Comparison of ENCODE assay signal across 20 cellular contexts in genomic region chr3:58679451-58679850, GRCh38. TPM values are rescaled to one million over a fixed set of nuclear protein-coding genes. Genes with fewer than 3 reads are reported as not detected.
DNase-seq lines count a peak whose midpoint lies in the region; ATAC-seq and TF ChIP-seq lines count a peak whose summit lies in the region.
"Had no signal": no experiment of that assay in that cellular context is flagged by ENCODE, and none has a peak within 500 bp of the region (broad histone marks: within the 10 kb centered on the region; RNA-seq: fewer than 3 reads in every experiment).

No MANE protein-coding gene starts in this region.

- no peak overlapping the region for H3K9ac ChIP-seq in PC-3 (ENCODE audit: low read length)
- no peak overlapping the region for H3K9ac ChIP-seq in parathyroid adenoma

- no peaks in the 10 kb centered on the region for H3K9me3 ChIP-seq in PC-3 (ENCODE audit: low read length)
- H3K9me3 ChIP-seq in parathyroid adenoma (ENCODE audit: control insufficient read depth, low read length), result no peaks in the 10 kb centered on the region
- H3K9me3 ChIP-seq: A549 had no signal

- CTCF ChIA-PET in PC-3 (lab: Charles Lee), result interaction anchor here (0.7 kb wide), 1 partner anchor 112 kb away, joined by 5 read pairs; no protein-coding TSS in a partner anchor

- peaks cover 9% of the 10 kb centered on the region; the same call in 1 of the 2 replicates for H3K4me1 ChIP-seq in PC-3 (ENCODE audit: insufficient read depth, low read length)
- no peaks in the 10 kb centered on the region for H3K4me1 ChIP-seq in parathyroid adenoma
- H3K4me1 ChIP-seq: A549 had no signal

- TF ChIP-seq CTCF in PC-3 (conservative IDR thresholded peaks at IDR 0.05; ENCODE audit: low read depth, low read length) (no peak), parathyroid adenoma (IDR thresholded peaks at IDR 0.05) (no peak)

- H3K9me2 ChIP-seq in PC-3 (replicated peaks; ENCODE audit: low read length), result no peaks in the 10 kb centered on the region

- POLR2A ChIA-PET in PC-3 (lab: Charles Lee; ENCODE audit: unreplicated experiment), result no interaction called here

- H3K4me2 ChIP-seq in PC-3 (ENCODE audit: low read length) (peak overlapping the region; percentile 16; the same call in 1 of the 2 replicates), parathyroid adenoma (ENCODE audit: low read length) (no peak overlapping the region)
- H3K4me2 ChIP-seq: A549 had no signal

- H3K4me3 ChIP-seq in PC-3 (ENCODE audit: low read length) (no peak overlapping the region), parathyroid adenoma (ENCODE audit: low read depth, low read length) (no peak overlapping the region)
- H3K4me3 ChIP-seq: A549 had no signal

- no peaks in the 10 kb centered on the region for H4K20me1 ChIP-seq in PC-3 (ENCODE audit: low read length)

- H3K27ac ChIP-seq in PC-3 (ENCODE audit: low read length) (no peak overlapping the region), parathyroid adenoma (peak overlapping the region; percentile 34)
- H3K27ac ChIP-seq: A549, C4-2B, HL-60 had no signal

- H2AFZ ChIP-seq in PC-3 (ENCODE audit: low read length) (peak overlapping the region; percentile 49; the same call in 1 of the 2 replicates), parathyroid adenoma (no peak overlapping the region)

- no TSS peak for BruUV-seq in PC-3 (replicated peaks; lab: Mats Ljungman, UMichigan)

- H3F3A ChIP-seq in PC-3 (ENCODE audit: low read length, unreplicated experiment), result no peaks in the 10 kb centered on the region

- H3K79me2 ChIP-seq in PC-3 (ENCODE audit: low read length) (no peaks in the 10 kb centered on the region), parathyroid adenoma (no peaks in the 10 kb centered on the region)

- intact Hi-C loops in PC-3 (cut with micrococcal nuclease), result no loop called here

- no peak for ATAC-seq in PC-3
- no peak for ATAC-seq in HG03139 (IDR thresholded peaks at IDR 0.05; ENCODE audit: unreplicated experiment)
- ATAC-seq: A549, HCT116 had no signal

- DNase-seq in EH (ENCODE audit: low read depth), result peak; percentile 30
- DNase-seq in PC-3, result no peak
- DNase-seq in fibroblast of peridontal ligament (ENCODE audit: extremely low read depth), result peak; percentile 49
- no peak for DNase-seq in NCI-H82 treated with DMSO at 0.1 percent for 48 hours (lab: John Stamatoyannopoulos, UW; ENCODE audit: unreplicated experiment)
- no peak for DNase-seq in NCI-H226
- DNase-seq in DMS79 treated with DMSO at 0.1 percent for 48 hours (lab: John Stamatoyannopoulos, UW), result no peak
- DNase-seq: DMS 273 treated with DMSO at 0.1 percent for 48 hours, NCI-H1436 treated with DMSO at 0.1 percent for 48 hours, NCI-H2029 treated with DMSO at 0.1 percent for 48 hours, NCI-H2227 treated with DMSO at 0.1 percent for 48 hours, NCI-H526, RPMI8226, SIG-M5 had no signal

- no peaks in the 10 kb centered on the region for H3K27me3 ChIP-seq in PC-3 (ENCODE audit: low read length)
- H3K27me3 ChIP-seq in parathyroid adenoma (ENCODE audit: control insufficient read depth, insufficient read depth, low read length), result no peaks in the 10 kb centered on the region

- H3K36me3 ChIP-seq in PC-3 (ENCODE audit: low read depth, low read length) (no peaks in the 10 kb centered on the region), parathyroid adenoma (ENCODE audit: control insufficient read depth, insufficient read depth, low read length) (no peaks in the 10 kb centered on the region)

RNA-seq across cellular contexts. Expression of gene FAM3D, which starts 12.9 kb away (rescaled TPM):
- 0.40 TPM in 1 of 2 replicates, not detected in the other for total RNA-seq in PC-3 (2014; rRNA removed)
- total RNA-seq: Daoy had no signal

Comparison
In these comparisons a context has a peak if more than half of its experiments do, and no peak if none do; other contexts are left out.
1. DNase-seq: peak in EH (single experiment) and fibroblast of peridontal ligament (single experiment); none in PC-3 (single experiment), NCI-H82 treated with DMSO at 0.1 percent for 48 hours (single experiment), NCI-H226 (single experiment) and DMS79 treated with DMSO at 0.1 percent for 48 hours (single experiment).